ENCODE assay signal across 20 cellular contexts in the genomic region with DNA sequence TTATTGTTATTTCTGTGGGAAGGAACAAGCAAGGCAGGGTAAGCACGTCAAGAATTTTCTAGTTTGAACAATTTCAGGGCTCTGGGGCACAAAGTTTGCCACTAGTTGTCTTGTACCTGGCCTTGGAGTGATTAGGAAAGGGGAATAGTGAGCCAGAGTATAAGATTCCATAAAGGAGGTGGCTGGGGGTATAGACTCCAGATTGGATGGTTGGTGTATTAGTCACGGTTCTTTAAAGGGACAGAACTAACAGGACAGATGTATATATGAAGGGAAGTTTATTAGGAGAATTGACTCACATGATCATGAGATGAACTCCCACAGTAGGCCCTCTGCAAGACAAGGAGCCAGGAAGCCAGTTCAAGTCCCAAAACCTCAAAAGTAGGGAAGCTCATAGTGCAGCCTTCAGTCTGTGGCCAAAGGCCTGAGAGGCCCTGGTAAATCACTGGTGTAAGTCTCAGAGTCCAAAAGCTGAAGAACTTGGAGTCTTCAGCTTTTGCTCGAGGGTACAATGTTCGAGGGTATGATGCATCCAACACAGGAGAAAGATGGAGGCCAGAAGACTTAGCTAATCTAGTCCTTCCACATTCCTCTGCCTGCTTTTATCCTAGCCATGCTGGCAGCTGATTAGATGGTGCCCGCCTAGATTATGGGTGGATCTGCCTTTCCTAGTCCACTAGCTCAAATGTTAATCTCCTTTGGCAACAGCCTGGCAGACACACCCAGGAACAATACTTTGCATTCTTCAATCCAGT.
"Had no signal": no experiment of that assay in that cellular context is flagged by ENCODE, and none has a peak within 500 bp of the region (broad histone marks: within the 10 kb centered on the region; RNA-seq: fewer than 3 reads in every experiment).

No MANE protein-coding gene starts in this region.

- H3K4me3 ChIP-seq: coronary artery, hepatocyte, pancreas, psoas muscle, right atrium auricular region, thoracic aorta had no signal

- H3K27ac Mint-ChIP-seq: activated naive CD8-positive, alpha-beta T cell treated with anti-CD3 and anti-CD28 coated beads for 36 hours; endodermal cell; immature natural killer cell; nephron; T-helper 17 cell had no signal

- H2AFZ ChIP-seq: hepatocyte had no signal

- H3K36me3 Mint-ChIP-seq: activated naive CD8-positive, alpha-beta T cell treated with anti-CD3 and anti-CD28 coated beads for 36 hours had no signal

- H3K27me3 Mint-ChIP-seq: T-helper 17 cell had no signal

- H3K4me1 ChIP-seq: pancreas, right atrium auricular region had no signal

- H3K9me3 Mint-ChIP-seq: activated naive CD8-positive, alpha-beta T cell treated with anti-CD3 and anti-CD28 coated beads for 36 hours had no signal

- ATAC-seq: left ventricle myocardium superior, pancreas, psoas muscle, T-helper 17 cell had no signal

- H3K27me3 ChIP-seq: hepatocyte, pancreas, right atrium auricular region had no signal

- H3K4me1 Mint-ChIP-seq: activated naive CD8-positive, alpha-beta T cell treated with anti-CD3 and anti-CD28 coated beads for 36 hours; immature natural killer cell; nephron; T-helper 17 cell had no signal

- H3K4me3 Mint-ChIP-seq: activated naive CD8-positive, alpha-beta T cell treated with anti-CD3 and anti-CD28 coated beads for 36 hours; endodermal cell; immature natural killer cell; nephron; T-helper 17 cell had no signal

- H3K27ac ChIP-seq: coronary artery, epithelial cell of prostate, hepatocyte, pancreas, psoas muscle, right atrium auricular region, thoracic aorta had no signal

- H3K36me3 ChIP-seq: pancreas, right atrium auricular region, thoracic aorta had no signal

- H3K9me3 ChIP-seq: pancreas, thoracic aorta had no signal

- H3K4me2 ChIP-seq: hepatocyte had no signal

- DNase-seq: activated CD4-positive, alpha-beta T cell treated with anti-CD3 and anti-CD28 coated beads for 4 hours; activated CD4-positive, alpha-beta T cell treated with anti-CD3 and anti-CD28 coated beads, Interleukin-2, amount 50 U/mL, for 48 hours; activated CD4-positive, CD25-positive, alpha-beta regulatory T cell; activated naive CD4-positive, alpha-beta T cell treated with Interleukin-2 at 50 U/mL for 16 hours; activated naive CD8-positive, alpha-beta T cell treated with anti-CD3 and anti-CD28 coated beads for 36 hours; activated T-cell treated with anti-CD3 and anti-CD28 coated beads, Interleukin-2, amount 50 U/mL, for 48 hours; endodermal cell; immature natural killer cell; left ventricle myocardium superior; pancreas; psoas muscle; stimulated activated CD4-positive, alpha-beta T cell treated with anti-CD3 and anti-CD28 coated beads, Interleukin-4, amount 100 ng/mL, for 24 hours; stimulated activated naive CD4-positive, alpha-beta T cell treated with Interleukin-2 at 50 U/mL for 16 hours; T-helper 17 cell had no signal
